ENCODE assay signal across 8 cellular contexts in genomic region chr5:1479581-1480188, GRCh38. TPM values are rescaled to one million over a fixed set of nuclear protein-coding genes. Genes with fewer than 3 reads are reported as not detected.
DNase-seq lines count a peak whose midpoint lies in the region; ATAC-seq and TF ChIP-seq lines count a peak whose summit lies in the region.

No MANE protein-coding gene starts in this region.

- no peak overlapping the region for H3K27ac ChIP-seq in tibial artery

- peaks cover 30 to 62% (median 40%) of the 10 kb centered on the region in 3 donors for H3K36me3 ChIP-seq in tibial artery

- no peaks in the 10 kb centered on the region for H3K27me3 ChIP-seq in tibial artery

- intact Hi-C loops in tibial artery (cut with DNase I; ENCODE audit: low total_unique reads): loop anchor here (5.0 kb wide), 1 partner anchor 163 kb away; no protein-coding TSS in a partner anchor

- no peak for ATAC-seq in GM21619 (IDR thresholded peaks at IDR 0.05; ENCODE audit: unreplicated experiment)

- DNase-seq in AG20443 (ENCODE audit: low spot score) (peak; percentile 87), GM20000 (ENCODE audit: low spot score) (peak; percentile 78), T follicular helper cell (ENCODE audit: low read depth) (peak; percentile 15), choroid plexus epithelial cell (ENCODE audit: low read depth) (peak; percentile 90), lung microvascular endothelial cell (ENCODE audit: low read depth in 2 of 2) (peak; percentile 33 to 52), tibial artery (peak in 1 of 2 donors; percentile 58), NCI-H146 treated with DMSO at 0.1 percent for 48 hours (lab: John Stamatoyannopoulos, UW; ENCODE audit: unreplicated experiment) (no peak)

- peaks cover 0 to 4% (median 0%) of the 10 kb centered on the region in 4 donors for H3K4me1 ChIP-seq in tibial artery

- H3K9me3 ChIP-seq in tibial artery: no peaks in the 10 kb centered on the region

- TF ChIP-seq CTCF in GM20000 (IDR thresholded peaks at IDR 0.05; ENCODE audit: extremely low read depth, missing control alignments): peak; percentile 49
- peak; percentile 85 for TF ChIP-seq CTCF in choroid plexus epithelial cell (conservative IDR thresholded peaks at IDR 0.05; ENCODE audit: low read depth, low read length)
- peak; percentile 46 to 53 for TF ChIP-seq CTCF in tibial artery (IDR thresholded peaks at IDR 0.05)

- H3K4me3 ChIP-seq in choroid plexus epithelial cell (ENCODE audit: low read depth, low read length) (no peak overlapping the region), tibial artery (no peak overlapping the region)

RNA-seq across cellular contexts. Expression of gene SLC6A3, which starts 34.4 kb away (rescaled TPM):
- total RNA-seq in lung microvascular endothelial cell: not detected in 2 replicates

RNA-seq across cellular contexts. Expression of gene LPCAT1, which starts 44.1 kb away (rescaled TPM):
- 17.7 and 26.2 TPM in 2 replicates for total RNA-seq in lung microvascular endothelial cell
